Comparison of ENCODE assay signal across 2 cellular contexts in the genomic region with DNA sequence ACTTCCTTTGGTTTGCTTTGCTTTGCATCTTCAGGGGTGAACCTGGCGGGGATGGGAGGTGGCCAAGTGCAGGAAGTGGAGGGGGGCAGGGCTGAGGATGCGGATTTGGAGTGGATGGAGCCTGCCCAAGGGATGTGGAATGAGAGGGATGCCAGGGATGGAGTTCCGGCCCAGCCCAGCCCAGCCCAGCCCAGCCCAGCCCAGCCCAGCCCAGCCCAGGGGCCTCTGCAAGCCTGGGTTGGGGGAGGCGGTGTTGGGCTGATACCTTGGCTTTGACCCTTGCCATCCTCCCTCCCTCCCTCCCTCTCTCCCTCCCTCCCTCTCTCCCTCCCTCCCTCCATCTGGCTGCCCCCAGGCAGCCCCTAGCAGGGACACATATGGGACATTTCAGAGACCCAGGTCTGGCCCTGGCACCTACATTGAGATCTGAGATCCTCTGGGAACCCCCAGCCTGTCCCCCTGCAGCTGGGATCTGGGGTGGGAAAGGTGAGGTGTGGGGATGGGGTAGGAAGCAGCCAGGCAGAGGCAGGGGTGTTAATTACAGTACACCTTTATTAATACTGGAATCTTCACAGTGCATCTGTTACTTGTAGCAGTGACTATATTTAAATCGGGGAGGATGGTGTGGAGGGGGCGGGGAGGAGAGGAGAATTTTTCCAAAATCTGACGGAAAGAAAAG.
TF ChIP-seq lines count a peak whose summit lies in the region.

No MANE protein-coding gene starts in this region.

TF ChIP-seq in A549, 52 proteins besides CTCF, POLR2A, EP300 and RAD21:
- TF ChIP-seq ZC3H11A (IDR thresholded peaks at IDR 0.05) (no peak), CHD2 (IDR thresholded peaks at IDR 0.05; ENCODE audit: low read length, partially characterized antibody) (no peak), HOXA7 (CRISPR knock-in tag; IDR thresholded peaks at IDR 0.05) (no peak)

TF ChIP-seq in HepG2, 621 proteins besides CTCF, POLR2A, EP300 and RAD21:
- TF ChIP-seq ZNF792 (CRISPR knock-in tag; IDR thresholded peaks at IDR 0.05) (no peak), AGO2 (optimal IDR thresholded peaks at IDR 0.05; ENCODE audit: low read depth, low read length) (peak; percentile 42), ZNF331 (CRISPR knock-in tag; IDR thresholded peaks at IDR 0.05) (no peak), HNRNPK (IDR thresholded peaks at IDR 0.05; ENCODE audit: low read depth, low read length, poor library complexity, severe bottlenecking) (peak; percentile 60), SNAPC4 (CRISPR knock-in tag; IDR thresholded peaks at IDR 0.05) (no peak), KDM1A (CRISPR knock-in tag; IDR thresholded peaks at IDR 0.05) (no peak), TFE3 (CRISPR knock-in tag; IDR thresholded peaks at IDR 0.05) (no peak), KDM2A (CRISPR knock-in tag; IDR thresholded peaks at IDR 0.05; ENCODE audit: borderline replicate concordance, low read depth) (0 out of 2 replicates have a peak, but pooled peaks have one; percentile 34), CENPX (CRISPR knock-in tag; IDR thresholded peaks at IDR 0.05) (no peak), POLR2AphosphoS2 (IDR thresholded peaks at IDR 0.05; ENCODE audit: low read depth, low read length) (peak; percentile 44; the same call in 1 of the 2 replicates), ZNF326 (CRISPR knock-in tag; IDR thresholded peaks at IDR 0.05; ENCODE audit: borderline replicate concordance) (peak; percentile 95), ZNF746 (CRISPR knock-in tag; IDR thresholded peaks at IDR 0.05) (peak; percentile 62; the same call in 1 of the 2 replicates), NONO (IDR thresholded peaks at IDR 0.05) (no peak), NONO (CRISPR knock-in tag; conservative IDR thresholded peaks at IDR 0.05) (0 out of 2 replicates have a peak, but pooled peaks have one; percentile 20), POLR2G (IDR thresholded peaks at IDR 0.05; ENCODE audit: low read depth, low read length) (peak; percentile 85), U2AF2 (IDR thresholded peaks at IDR 0.05; ENCODE audit: low read depth, low read length) (no peak), RBFOX2 (IDR thresholded peaks at IDR 0.05; ENCODE audit: low read depth, low read length) (peak; percentile 0; the same call in 1 of the 2 replicates), CBFB (CRISPR knock-in tag; IDR thresholded peaks at IDR 0.05) (no peak)
- TF ChIP-seq, protein P1, sequence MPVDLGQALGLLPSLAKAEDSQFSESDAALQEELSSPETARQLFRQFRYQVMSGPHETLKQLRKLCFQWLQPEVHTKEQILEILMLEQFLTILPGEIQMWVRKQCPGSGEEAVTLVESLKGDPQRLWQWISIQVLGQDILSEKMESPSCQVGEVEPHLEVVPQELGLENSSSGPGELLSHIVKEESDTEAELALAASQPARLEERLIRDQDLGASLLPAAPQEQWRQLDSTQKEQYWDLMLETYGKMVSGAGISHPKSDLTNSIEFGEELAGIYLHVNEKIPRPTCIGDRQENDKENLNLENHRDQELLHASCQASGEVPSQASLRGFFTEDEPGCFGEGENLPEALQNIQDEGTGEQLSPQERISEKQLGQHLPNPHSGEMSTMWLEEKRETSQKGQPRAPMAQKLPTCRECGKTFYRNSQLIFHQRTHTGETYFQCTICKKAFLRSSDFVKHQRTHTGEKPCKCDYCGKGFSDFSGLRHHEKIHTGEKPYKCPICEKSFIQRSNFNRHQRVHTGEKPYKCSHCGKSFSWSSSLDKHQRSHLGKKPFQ (CRISPR knock-in tag; IDR thresholded peaks at IDR 0.05; ENCODE audit: insufficient replicate concordance): no peak
